Comparison of ENCODE assay signal across 14 cellular contexts in the genomic region with DNA sequence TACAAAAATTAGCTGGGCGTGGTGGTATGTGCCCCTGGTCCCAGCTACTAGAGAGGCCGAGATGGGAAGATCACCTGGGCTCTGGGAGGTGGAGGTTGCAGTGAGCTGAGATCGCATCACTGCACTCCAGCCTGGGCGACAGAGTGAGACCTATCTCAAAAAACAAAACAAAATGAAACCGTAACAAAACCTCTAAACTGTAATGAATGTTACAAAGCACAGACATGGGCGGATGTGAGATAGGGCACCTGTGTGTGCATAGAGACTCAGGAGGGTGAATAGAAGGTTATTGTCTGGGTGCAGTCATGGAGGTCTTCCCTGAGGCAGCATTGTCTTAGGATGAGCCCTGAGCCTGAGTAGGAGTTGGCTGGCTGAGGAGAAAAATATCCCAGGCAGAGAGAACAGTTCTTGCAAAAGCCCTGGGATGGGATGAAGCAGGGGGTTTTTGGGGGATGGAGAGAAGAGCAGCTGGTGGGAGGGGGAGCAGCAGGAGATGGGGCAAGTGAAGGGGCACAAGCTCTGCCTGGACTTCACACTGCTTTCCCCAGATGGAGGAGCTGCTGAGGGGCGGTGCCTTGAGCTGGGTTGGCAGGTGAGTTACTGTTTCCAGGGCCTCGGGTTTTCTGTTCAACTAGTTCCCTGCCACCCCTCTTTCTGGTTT. TPM values are rescaled to one million over a fixed set of nuclear protein-coding genes. Genes with fewer than 3 reads are reported as not detected.
A peak's percentile ranks its signal among the peaks of the same experiment; 100 is the strongest.
DNase-seq lines count a peak whose midpoint lies in the region; ATAC-seq and TF ChIP-seq lines count a peak whose summit lies in the region.
"Had no signal": no experiment of that assay in that cellular context is flagged by ENCODE, and none has a peak within 500 bp of the region (broad histone marks: within the 10 kb centered on the region; RNA-seq: fewer than 3 reads in every experiment).

No MANE protein-coding gene starts in this region.

- no peaks in the 10 kb centered on the region; the same call in none of the 2 replicates for H4K20me1 ChIP-seq in GM23338 (replicated peaks; ENCODE audit: insufficient read depth)

- H3K4me3 ChIP-seq in GM23338 (no peak overlapping the region), thyroid gland (replicated peaks in 1 of 3) (no peak overlapping the region)
- H3K4me3 ChIP-seq: MG63, pancreas had no signal

- no peaks in the 10 kb centered on the region for H3K9me3 Mint-ChIP-seq in GM23338
- no peaks in the 10 kb centered on the region for H3K9me3 Mint-ChIP-seq in WTC11
- H3K9me3 Mint-ChIP-seq: central memory CD8-positive, alpha-beta T cell had no signal

- H3K36me3 Mint-ChIP-seq in GM23338 (ENCODE audit: low read depth) (no peaks in the 10 kb centered on the region), WTC11 (no peaks in the 10 kb centered on the region)

- H2AFZ ChIP-seq in GM23338, result no peak overlapping the region

- TF ChIP-seq POLR2A in thyroid gland (IDR thresholded peaks at IDR 0.05), result no peak

- no peak overlapping the region for H3K27ac ChIP-seq in GM23338 (ENCODE audit: low read depth)
- H3K27ac ChIP-seq in thyroid gland, result peak overlapping the region; percentile 88 to 91 (median 90)
- H3K27ac ChIP-seq: pancreas had no signal

- peaks cover 21% of the 10 kb centered on the region; the same call in 1 of the 2 replicates for H3F3A ChIP-seq in GM23338 (replicated peaks; ENCODE audit: low read depth)

- H3K4me1 Mint-ChIP-seq in GM23338, result peaks cover 26% of the 10 kb centered on the region
- H3K4me1 Mint-ChIP-seq in WTC11, result peaks cover 30% of the 10 kb centered on the region

- peaks cover 19% of the 10 kb centered on the region for H3K4me1 ChIP-seq in GM23338 (ENCODE audit: insufficient read depth)
- peaks cover 0 to 20% of the 10 kb centered on the region in 2 donors for H3K4me1 ChIP-seq in thyroid gland
- H3K4me1 ChIP-seq: pancreas had no signal

- 85 to 86% methylated on average over 8 of the region's 8 CpGs for WGBS in thyroid gland, 2 donors

- intact Hi-C loops in left ventricle myocardium superior (cut with micrococcal nuclease) (loop anchor here (10.0 kb wide), 1 partner anchor 515 kb away; no protein-coding TSS in a partner anchor), Right ventricle myocardium inferior (cut with DNase I) (no loop called here), thyroid gland (cut with DNase I) (no loop called here)

- no peak overlapping the region for H3K4me2 ChIP-seq in GM23338

- H3K4me3 Mint-ChIP-seq in GM23338, result no peak overlapping the region
- H3K4me3 Mint-ChIP-seq in WTC11, result no peak overlapping the region
- H3K4me3 Mint-ChIP-seq: central memory CD8-positive, alpha-beta T cell; T-helper 17 cell had no signal

- H3K27me3 ChIP-seq in GM23338 (ENCODE audit: insufficient read depth) (0 out of 2 replicates have a peak, but pooled peaks cover 4% of the 10 kb centered on the region), thyroid gland (no peaks in the 10 kb centered on the region)
- H3K27me3 ChIP-seq: MG63, pancreas had no signal

- ATAC-seq in left ventricle myocardium superior (no peak), Right ventricle myocardium inferior (no peak), GM23338 (peak; percentile 13), WTC11 (no peak)
- ATAC-seq: left cardiac atrium, pancreas, T-helper 17 cell had no signal

- H3K27me3 Mint-ChIP-seq in GM23338 (ENCODE audit: insufficient read depth, low read depth, poor library complexity) (peaks cover 8% of the 10 kb centered on the region), WTC11 (ENCODE audit: low read depth) (peaks cover 6% of the 10 kb centered on the region)
- H3K27me3 Mint-ChIP-seq: central memory CD8-positive, alpha-beta T cell; T-helper 17 cell had no signal

- peak; percentile 19 for DNase-seq in left ventricle myocardium superior
- DNase-seq in Right ventricle myocardium inferior (ENCODE audit: missing footprints), result no peak
- DNase-seq in GM23338 (ENCODE audit: low spot score), result no peak
- peak; percentile 40 for DNase-seq in NAMALWA (ENCODE audit: low spot score)
- no peak for DNase-seq in thyroid gland
- no peak for DNase-seq in SIG-M5 treated with dmso at 0.1 percent for 504 hours (lab: John Stamatoyannopoulos, UW; ENCODE audit: unreplicated experiment)
- DNase-seq in midbrain (lab: John Stamatoyannopoulos, UW), result no peak
- no peak for DNase-seq in WTC11 (ENCODE audit: low spot score)
- DNase-seq: GF-D8, left cardiac atrium, MG63, pancreas, T-helper 17 cell had no signal

- peaks cover 9% of the 10 kb centered on the region for H3K79me2 ChIP-seq in GM23338 (replicated peaks; ENCODE audit: insufficient read depth)

- TF ChIP-seq CTCF in GM23338 (conservative IDR thresholded peaks at IDR 0.05; ENCODE audit: low read depth in 2 of 2) (no peak), thyroid gland (IDR thresholded peaks at IDR 0.05) (no peak), WTC11 (IDR thresholded peaks at IDR 0.05) (no peak)

- CTCF ChIA-PET in WTC11 (lab: Charles Lee), result interaction anchor here (0.7 to 2.1 kb wide), 7 partner anchors 9 to 206 kb away, joined by 3 to 8 read pairs (median 4); no protein-coding TSS in a partner anchor

- POLR2A ChIA-PET in WTC11 (lab: Charles Lee), result interaction anchor here (0.7 kb wide), 1 partner anchor 86 kb away, joined by 3 read pairs; no protein-coding TSS in a partner anchor

- H3K27ac Mint-ChIP-seq in GM23338 (no peak overlapping the region), WTC11 (no peak overlapping the region)

- no peaks in the 10 kb centered on the region for H3K9me3 ChIP-seq in thyroid gland
- H3K9me3 ChIP-seq: MG63, pancreas had no signal

- H3K9me2 ChIP-seq in GM23338 (ENCODE audit: insufficient read depth), result no peaks in the 10 kb centered on the region

- H3K36me3 ChIP-seq in GM23338 (ENCODE audit: insufficient read depth) (no peaks in the 10 kb centered on the region), thyroid gland (no peaks in the 10 kb centered on the region)
- H3K36me3 ChIP-seq: MG63, pancreas had no signal

TF ChIP-seq in GM23338, 12 proteins besides CTCF, POLR2A, EP300 and RAD21:
- TF ChIP-seq EZH2 (IDR thresholded peaks at IDR 0.05; ENCODE audit: low read depth, unreplicated experiment) (no peak), STAT1 (IDR thresholded peaks at IDR 0.05; ENCODE audit: unreplicated experiment) (no peak)
- TF ChIP-seq, protein P1, sequence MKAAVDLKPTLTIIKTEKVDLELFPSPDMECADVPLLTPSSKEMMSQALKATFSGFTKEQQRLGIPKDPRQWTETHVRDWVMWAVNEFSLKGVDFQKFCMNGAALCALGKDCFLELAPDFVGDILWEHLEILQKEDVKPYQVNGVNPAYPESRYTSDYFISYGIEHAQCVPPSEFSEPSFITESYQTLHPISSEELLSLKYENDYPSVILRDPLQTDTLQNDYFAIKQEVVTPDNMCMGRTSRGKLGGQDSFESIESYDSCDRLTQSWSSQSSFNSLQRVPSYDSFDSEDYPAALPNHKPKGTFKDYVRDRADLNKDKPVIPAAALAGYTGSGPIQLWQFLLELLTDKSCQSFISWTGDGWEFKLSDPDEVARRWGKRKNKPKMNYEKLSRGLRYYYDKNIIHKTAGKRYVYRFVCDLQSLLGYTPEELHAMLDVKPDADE (IDR thresholded peaks at IDR 0.05), result no peak

TF ChIP-seq in WTC11, 78 proteins besides CTCF, POLR2A, EP300 and RAD21:
- TF ChIP-seq, protein P2, sequence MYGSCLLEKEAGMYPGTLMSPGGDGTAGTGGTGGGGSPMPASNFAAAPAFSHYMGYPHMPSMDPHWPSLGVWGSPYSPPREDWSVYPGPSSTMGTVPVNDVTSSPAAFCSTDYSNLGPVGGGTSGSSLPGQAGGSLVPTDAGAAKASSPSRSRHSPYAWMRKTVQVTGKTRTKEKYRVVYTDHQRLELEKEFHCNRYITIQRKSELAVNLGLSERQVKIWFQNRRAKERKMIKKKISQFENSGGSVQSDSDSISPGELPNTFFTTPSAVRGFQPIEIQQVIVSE (CRISPR knock-in tag; IDR thresholded peaks at IDR 0.05; ENCODE audit: borderline replicate concordance), result no peak
- no peak for TF ChIP-seq JAZF1 (CRISPR knock-in tag; IDR thresholded peaks at IDR 0.05)
- no peak for TF ChIP-seq ATF1 (CRISPR knock-in tag; IDR thresholded peaks at IDR 0.05)
- TF ChIP-seq, protein P3, sequence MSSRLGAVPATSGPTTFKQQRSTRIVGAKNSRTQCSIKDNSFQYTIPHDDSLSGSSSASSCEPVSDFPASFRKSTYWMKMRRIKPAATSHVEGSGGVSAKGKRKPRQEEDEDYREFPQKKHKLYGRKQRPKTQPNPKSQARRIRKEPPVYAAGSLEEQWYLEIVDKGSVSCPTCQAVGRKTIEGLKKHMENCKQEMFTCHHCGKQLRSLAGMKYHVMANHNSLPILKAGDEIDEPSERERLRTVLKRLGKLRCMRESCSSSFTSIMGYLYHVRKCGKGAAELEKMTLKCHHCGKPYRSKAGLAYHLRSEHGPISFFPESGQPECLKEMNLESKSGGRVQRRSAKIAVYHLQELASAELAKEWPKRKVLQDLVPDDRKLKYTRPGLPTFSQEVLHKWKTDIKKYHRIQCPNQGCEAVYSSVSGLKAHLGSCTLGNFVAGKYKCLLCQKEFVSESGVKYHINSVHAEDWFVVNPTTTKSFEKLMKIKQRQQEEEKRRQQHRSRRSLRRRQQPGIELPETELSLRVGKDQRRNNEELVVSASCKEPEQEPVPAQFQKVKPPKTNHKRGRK (CRISPR knock-in tag; IDR thresholded peaks at IDR 0.05; ENCODE audit: borderline replicate concordance), result no peak
- TF ChIP-seq, protein P4, sequence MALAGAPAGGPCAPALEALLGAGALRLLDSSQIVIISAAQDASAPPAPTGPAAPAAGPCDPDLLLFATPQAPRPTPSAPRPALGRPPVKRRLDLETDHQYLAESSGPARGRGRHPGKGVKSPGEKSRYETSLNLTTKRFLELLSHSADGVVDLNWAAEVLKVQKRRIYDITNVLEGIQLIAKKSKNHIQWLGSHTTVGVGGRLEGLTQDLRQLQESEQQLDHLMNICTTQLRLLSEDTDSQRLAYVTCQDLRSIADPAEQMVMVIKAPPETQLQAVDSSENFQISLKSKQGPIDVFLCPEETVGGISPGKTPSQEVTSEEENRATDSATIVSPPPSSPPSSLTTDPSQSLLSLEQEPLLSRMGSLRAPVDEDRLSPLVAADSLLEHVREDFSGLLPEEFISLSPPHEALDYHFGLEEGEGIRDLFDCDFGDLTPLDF (CRISPR knock-in tag; IDR thresholded peaks at IDR 0.05), result no peak
- no peak for TF ChIP-seq ELF4 (CRISPR knock-in tag; IDR thresholded peaks at IDR 0.05; ENCODE audit: low read depth)
- no peak for TF ChIP-seq ETV6 (CRISPR knock-in tag; IDR thresholded peaks at IDR 0.05)
- TF ChIP-seq FOXJ3 (CRISPR knock-in tag; IDR thresholded peaks at IDR 0.05; ENCODE audit: borderline replicate concordance), result no peak
- no peak for TF ChIP-seq GRHL2 (CRISPR knock-in tag; IDR thresholded peaks at IDR 0.05; ENCODE audit: insufficient replicate concordance, severe bottlenecking)
- no peak for TF ChIP-seq JUN (CRISPR knock-in tag; IDR thresholded peaks at IDR 0.05)

RNA-seq across cellular contexts. Expression of a gene that starts 5.2 kb away (rescaled TPM):
- 3.2 TPM for total RNA-seq in left ventricle myocardium superior
- total RNA-seq in Right ventricle myocardium inferior, result 1.8 TPM
- total RNA-seq in GM23338 (2014; rRNA removed; shearing (Covaris generic)), result 6.3 and 22.2 TPM in 2 replicates
- 22.0 and 24.8 TPM in 2 replicates for polyA plus RNA-seq in GM23338 (2016; fragmentation: Nextera tagmentation; extraction: Ambion mirVana)
- 10 to 100 TPM in 3 of 4 donors, 1 to 10 TPM in 1; 6.6 to 15.7 (median 13.1) TPM for total RNA-seq in thyroid gland
- 25.8 to 31.0 TPM (median 29.8 TPM) in 3 replicates for total RNA-seq in WTC11 (2021)

Comparison
In these comparisons a context has a peak if more than half of its experiments do, and no peak if none do; other contexts are left out.
1. DNase-seq: peak in left ventricle myocardium superior (single experiment) and NAMALWA (single experiment); none in Right ventricle myocardium inferior (single experiment), GM23338 (single experiment), thyroid gland (0 of 2), SIG-M5 treated with dmso at 0.1 percent for 504 hours (single experiment), midbrain (single experiment) and WTC11 (single experiment).